ENCODE assay signal across 15 cellular contexts in the genomic region with DNA sequence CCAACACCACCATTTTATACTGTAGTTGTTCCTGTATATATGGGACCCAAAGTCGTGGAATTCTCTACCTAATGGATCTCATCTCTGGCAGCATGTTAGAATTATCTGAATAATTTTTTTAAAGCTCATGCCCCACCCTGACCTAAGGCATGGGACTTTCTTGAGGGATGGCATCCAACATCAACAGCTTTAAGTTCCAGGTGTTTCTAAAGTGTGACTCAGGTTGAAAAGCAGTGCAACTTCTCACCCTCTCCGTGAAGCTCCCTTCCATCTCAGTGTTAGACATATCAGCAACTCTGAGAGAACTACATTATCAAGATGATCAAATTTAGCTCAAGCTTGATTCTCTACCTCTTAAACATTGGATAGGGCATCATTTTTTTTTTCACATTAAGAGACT. TPM values are rescaled to one million over a fixed set of nuclear protein-coding genes. Genes with fewer than 3 reads are reported as not detected.
DNase-seq lines count a peak whose midpoint lies in the region; ATAC-seq and TF ChIP-seq lines count a peak whose summit lies in the region.
"Had no signal": no experiment of that assay in that cellular context is flagged by ENCODE, and none has a peak within 500 bp of the region (broad histone marks: within the 10 kb centered on the region; RNA-seq: fewer than 3 reads in every experiment).

No MANE protein-coding gene starts in this region.

- H3K4me1 ChIP-seq in foreskin keratinocyte (peaks cover 41% of the 10 kb centered on the region), sigmoid colon (peaks cover 0 to 53% (median 36%) of the 10 kb centered on the region in 4 donors), tibial artery (no peaks in the 10 kb centered on the region)
- H3K4me1 ChIP-seq: BE2C had no signal

- H3K36me3 ChIP-seq in sigmoid colon (no peaks in the 10 kb centered on the region), tibial artery (no peaks in the 10 kb centered on the region)
- H3K36me3 ChIP-seq: BE2C had no signal

- TF ChIP-seq EP300 in sigmoid colon (IDR thresholded peaks at IDR 0.05): no peak

- ATAC-seq in foreskin keratinocyte: no peak
- ATAC-seq in HG02938 (IDR thresholded peaks at IDR 0.05; ENCODE audit: unreplicated experiment): no peak

- H3K27me3 ChIP-seq in foreskin keratinocyte (no peaks in the 10 kb centered on the region), sigmoid colon (no peaks in the 10 kb centered on the region), tibial artery (peaks cover 0 to 10% of the 10 kb centered on the region in 2 donors)
- H3K27me3 ChIP-seq: BE2C had no signal

- no peak for TF ChIP-seq POLR2A in sigmoid colon (IDR thresholded peaks at IDR 0.05)

- H3K27ac ChIP-seq in foreskin keratinocyte (peak overlapping the region; percentile 19), sigmoid colon (peak overlapping the region in 3 of 4 donors; percentile 74 to 79 (median 78)), tibial artery (no peak overlapping the region)

- TF ChIP-seq CTCF in epithelial cell of esophagus (IDR thresholded peaks at IDR 0.05; ENCODE audit: insufficient read depth, low read depth, low read length, missing control alignments) (no peak), foreskin keratinocyte (conservative IDR thresholded peaks at IDR 0.05) (no peak), sigmoid colon (IDR thresholded peaks at IDR 0.05) (no peak), tibial artery (IDR thresholded peaks at IDR 0.05) (no peak)

- no peak overlapping the region for H3K4me3 ChIP-seq in epithelial cell of esophagus (ENCODE audit: low read length)
- no peak overlapping the region for H3K4me3 ChIP-seq in sigmoid colon
- H3K4me3 ChIP-seq in tibial artery: no peak overlapping the region

- intact Hi-C loops in sigmoid colon (cut with DNase I) (no loop called here), tibial artery (cut with DNase I; ENCODE audit: low total_unique reads) (no loop called here)

- 30 to 82% methylated on average over 2 of the region's 2 CpGs for WGBS in sigmoid colon, 2 donors

- DNase-seq in epithelial cell of esophagus (ENCODE audit: low read depth) (peak; percentile 60), foreskin keratinocyte (peak in 1 of 2 donors; percentile 42), sigmoid colon (no peak), HuH-7.5 (ENCODE audit: low spot score) (no peak), tibial artery (no peak)
- DNase-seq: ACHN; BE2C; C1 segment of cervical spinal cord; CD4-positive, CD25-positive, alpha-beta regulatory T cell; CD8-positive, alpha-beta memory T cell; COR-L47; DMS 273 treated with DMSO at 0.1 percent for 48 hours; H9; IMR-90 had no signal

- H3K9me3 ChIP-seq in sigmoid colon: peaks cover 0 to 4% (median 0%) of the 10 kb centered on the region in 4 donors
- peaks cover 0 to 2% (median 0%) of the 10 kb centered on the region in 3 donors for H3K9me3 ChIP-seq in tibial artery
- H3K9me3 ChIP-seq: BE2C had no signal

RNA-seq across cellular contexts. Expression of a gene that starts 18.1 kb away (rescaled TPM):
- total RNA-seq in foreskin keratinocyte: 86.7 and 89.4 TPM in 2 replicates
- 59.9 and 70.2 TPM in 2 replicates for polyA plus RNA-seq in foreskin keratinocyte
- total RNA-seq in sigmoid colon: 10 to 100 TPM; 46.0 to 64.2 (median 55.1) TPM
- 10 to 100 TPM; 37.5 to 83.7 (median 50.5) TPM for polyA plus RNA-seq in sigmoid colon

Comparison
In these comparisons a context has a peak if more than half of its experiments do, and no peak if none do; other contexts are left out.
1. H3K27ac ChIP-seq: peak in foreskin keratinocyte (single experiment) and sigmoid colon (3 of 4); none in tibial artery (0 of 2).